Comparison of ENCODE assay signal across 1 cellular context in the genomic region with DNA sequence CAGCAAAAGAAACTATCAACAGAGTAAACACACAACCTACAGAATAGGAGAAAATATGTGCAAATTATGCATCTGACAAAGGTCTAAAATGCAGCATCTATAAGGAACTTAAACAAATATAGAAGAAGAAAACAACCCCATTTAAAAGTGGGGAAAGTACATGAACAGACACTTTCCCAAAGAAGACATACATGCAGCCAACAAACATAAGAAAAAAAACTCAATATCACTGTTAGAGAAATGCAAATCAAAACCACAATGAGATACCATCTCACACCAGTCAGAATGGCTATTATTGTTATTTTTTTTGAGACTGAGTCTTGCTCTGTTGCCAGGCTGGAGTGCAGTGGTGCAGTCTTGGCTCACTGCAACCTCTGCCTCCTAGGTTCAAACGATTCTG.
A peak's percentile ranks its signal among the peaks of the same experiment; 100 is the strongest.
TF ChIP-seq lines count a peak whose summit lies in the region.

No MANE protein-coding gene starts in this region.

TF ChIP-seq in K562, 482 proteins besides CTCF, POLR2A, EP300 and RAD21:
- TF ChIP-seq, protein P1, sequence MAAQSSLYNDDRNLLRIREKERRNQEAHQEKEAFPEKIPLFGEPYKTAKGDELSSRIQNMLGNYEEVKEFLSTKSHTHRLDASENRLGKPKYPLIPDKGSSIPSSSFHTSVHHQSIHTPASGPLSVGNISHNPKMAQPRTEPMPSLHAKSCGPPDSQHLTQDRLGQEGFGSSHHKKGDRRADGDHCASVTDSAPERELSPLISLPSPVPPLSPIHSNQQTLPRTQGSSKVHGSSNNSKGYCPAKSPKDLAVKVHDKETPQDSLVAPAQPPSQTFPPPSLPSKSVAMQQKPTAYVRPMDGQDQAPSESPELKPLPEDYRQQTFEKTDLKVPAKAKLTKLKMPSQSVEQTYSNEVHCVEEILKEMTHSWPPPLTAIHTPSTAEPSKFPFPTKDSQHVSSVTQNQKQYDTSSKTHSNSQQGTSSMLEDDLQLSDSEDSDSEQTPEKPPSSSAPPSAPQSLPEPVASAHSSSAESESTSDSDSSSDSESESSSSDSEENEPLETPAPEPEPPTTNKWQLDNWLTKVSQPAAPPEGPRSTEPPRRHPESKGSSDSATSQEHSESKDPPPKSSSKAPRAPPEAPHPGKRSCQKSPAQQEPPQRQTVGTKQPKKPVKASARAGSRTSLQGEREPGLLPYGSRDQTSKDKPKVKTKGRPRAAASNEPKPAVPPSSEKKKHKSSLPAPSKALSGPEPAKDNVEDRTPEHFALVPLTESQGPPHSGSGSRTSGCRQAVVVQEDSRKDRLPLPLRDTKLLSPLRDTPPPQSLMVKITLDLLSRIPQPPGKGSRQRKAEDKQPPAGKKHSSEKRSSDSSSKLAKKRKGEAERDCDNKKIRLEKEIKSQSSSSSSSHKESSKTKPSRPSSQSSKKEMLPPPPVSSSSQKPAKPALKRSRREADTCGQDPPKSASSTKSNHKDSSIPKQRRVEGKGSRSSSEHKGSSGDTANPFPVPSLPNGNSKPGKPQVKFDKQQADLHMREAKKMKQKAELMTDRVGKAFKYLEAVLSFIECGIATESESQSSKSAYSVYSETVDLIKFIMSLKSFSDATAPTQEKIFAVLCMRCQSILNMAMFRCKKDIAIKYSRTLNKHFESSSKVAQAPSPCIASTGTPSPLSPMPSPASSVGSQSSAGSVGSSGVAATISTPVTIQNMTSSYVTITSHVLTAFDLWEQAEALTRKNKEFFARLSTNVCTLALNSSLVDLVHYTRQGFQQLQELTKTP (IDR thresholded peaks at IDR 0.05; ENCODE audit: low read depth in 1 of 2, partially characterized antibody in 2 of 2): peak in 1 of 2 experiments; percentile 69
- 0 out of 2 replicates have a peak, but pooled peaks have one; percentile 36 for TF ChIP-seq ELF2 (CRISPR knock-in tag; IDR thresholded peaks at IDR 0.05)
